In the genomic region with DNA sequence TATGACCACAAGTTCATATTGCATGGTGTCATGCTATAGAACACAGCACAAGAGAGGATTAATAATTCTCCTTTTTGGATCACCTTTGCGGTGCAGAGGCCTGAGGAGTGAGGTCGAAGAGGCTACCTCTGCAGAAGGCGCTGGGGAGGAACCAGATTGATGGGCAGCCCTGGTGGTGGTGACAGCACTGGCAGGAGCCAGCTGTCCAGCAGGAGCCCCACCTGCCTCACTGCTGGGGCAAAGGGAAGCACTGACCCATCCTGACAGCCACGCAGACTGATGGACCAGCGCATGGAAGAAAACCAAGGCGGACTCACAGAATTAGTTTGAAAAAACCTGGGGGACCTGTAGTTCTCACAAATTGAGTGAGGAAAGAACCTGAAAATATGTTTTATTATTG, we compare ENCODE assay signal across 21 cellular contexts. TPM values are rescaled to one million over a fixed set of nuclear protein-coding genes. Genes with fewer than 3 reads are reported as not detected.
DNase-seq lines count a peak whose midpoint lies in the region; ATAC-seq, FAIRE-seq and TF ChIP-seq lines count a peak whose summit lies in the region.
"Had no signal": no experiment of that assay in that cellular context is flagged by ENCODE, and none has a peak within 500 bp of the region (broad histone marks: within the 10 kb centered on the region; RNA-seq: fewer than 3 reads in every experiment).

No MANE protein-coding gene starts in this region.

- no peaks in the 10 kb centered on the region for H3K27me3 Mint-ChIP-seq in glutamatergic neuron (ENCODE audit: unreplicated experiment)
- H3K27me3 Mint-ChIP-seq in activated CD8-positive, alpha-beta T cell treated with anti-CD3 and anti-CD28 coated beads for 36 hours: peaks cover 4% of the 10 kb centered on the region
- H3K27me3 Mint-ChIP-seq in activated naive CD4-positive, alpha-beta T cell treated with anti-CD3 and anti-CD28 coated beads, Interleukin-2, amount 10 ng/mL, durations not matched to agents 7 days and 5 days: no peaks in the 10 kb centered on the region
- H3K27me3 Mint-ChIP-seq: CD4-positive, alpha-beta T cell had no signal

- TF ChIP-seq EP300 in HepG2 (IDR thresholded peaks at IDR 0.05; ENCODE audit: low read depth in 2 of 2, low read length in 2 of 2) (no peak), HepG2 (CRISPR knock-in tag; IDR thresholded peaks at IDR 0.05; ENCODE audit: borderline replicate concordance) (no peak)

- CTCF ChIA-PET in HepG2 (lab: Yijun Ruan, JAX; ENCODE audit: low intra/inter-chr PET ratio, low total read pairs): interaction anchor here (0.6 to 2.0 kb wide), 3 partner anchors 29 to 513 kb away, joined by 3 to 12 read pairs (median 8); no protein-coding TSS in a partner anchor
- CTCF ChIA-PET in activated CD8-positive, alpha-beta T cell treated with anti-CD3 and anti-CD28 coated beads for 36 hours (lab: Charles Lee): interaction anchor here (1.6 to 2.3 kb wide), 3 partner anchors 108 to 691 kb away, joined by 4 to 8 read pairs (median 5); no protein-coding TSS in a partner anchor
- CTCF ChIA-PET in activated naive CD4-positive, alpha-beta T cell treated with anti-CD3 and anti-CD28 coated beads, Interleukin-2, amount 10 ng/mL, durations not matched to agents 7 days and 5 days (lab: Charles Lee): no interaction called here

- H4K12ac ChIP-seq in trophoblast cell (ENCODE audit: low read depth, low read length): no peak overlapping the region

- H3K4me3 Mint-ChIP-seq in glutamatergic neuron (ENCODE audit: unreplicated experiment): no peak overlapping the region
- no peak overlapping the region for H3K4me3 Mint-ChIP-seq in activated CD8-positive, alpha-beta T cell treated with anti-CD3 and anti-CD28 coated beads for 36 hours
- no peak overlapping the region for H3K4me3 Mint-ChIP-seq in activated naive CD4-positive, alpha-beta T cell treated with anti-CD3 and anti-CD28 coated beads, Interleukin-2, amount 10 ng/mL, durations not matched to agents 7 days and 5 days
- H3K4me3 Mint-ChIP-seq: B cell; CD4-positive, alpha-beta T cell; HFFc6 had no signal

- peaks cover 2% of the 10 kb centered on the region for H3K79me1 ChIP-seq in trophoblast cell (ENCODE audit: low read length)

- no peak overlapping the region for H3K4ac ChIP-seq in trophoblast cell (ENCODE audit: low read depth, low read length)

- H4K20me1 ChIP-seq in HepG2 (ENCODE audit: insufficient read depth, low read length): no peaks in the 10 kb centered on the region

- TF ChIP-seq CTCF in HepG2 (CRISPR knock-in tag; IDR thresholded peaks at IDR 0.05) (no peak), right lobe of liver (IDR thresholded peaks at IDR 0.05) (no peak), WERI-Rb-1 (IDR thresholded peaks at IDR 0.05; ENCODE audit: low read depth, low read length) (no peak), glutamatergic neuron (IDR thresholded peaks at IDR 0.05; ENCODE audit: partially characterized antibody, unreplicated experiment) (no peak)
- no peak for TF ChIP-seq CTCF in activated CD8-positive, alpha-beta T cell treated with anti-CD3 and anti-CD28 coated beads for 36 hours (IDR thresholded peaks at IDR 0.05)

- no peaks in the 10 kb centered on the region for H3K9me3 ChIP-seq in HepG2 (ENCODE audit: low read length)
- H3K9me3 ChIP-seq in right lobe of liver: no peaks in the 10 kb centered on the region
- H3K9me3 ChIP-seq in WERI-Rb-1 (ENCODE audit: severe bottlenecking): no peaks in the 10 kb centered on the region
- peaks cover 1% of the 10 kb centered on the region for H3K9me3 ChIP-seq in trophoblast cell (ENCODE audit: insufficient read depth, low read depth, low read length)

- peak overlapping the region; percentile 3 for H2AK5ac ChIP-seq in trophoblast cell (ENCODE audit: low read length)

- H3K4me1 ChIP-seq in HepG2 (ENCODE audit: insufficient read depth, low read length) (no peaks in the 10 kb centered on the region), right lobe of liver (no peaks in the 10 kb centered on the region), trophoblast cell (ENCODE audit: control insufficient read depth in 1 of 2, insufficient read depth in 2 of 2, low read length in 2 of 2) (no peaks in the 10 kb centered on the region)

- no peak overlapping the region for H3K18ac ChIP-seq in trophoblast cell (ENCODE audit: low read length)

- peak; percentile 53; the same call in 2 of the 3 replicates for ATAC-seq in HepG2
- ATAC-seq in right lobe of liver: no peak
- no peak for ATAC-seq in GM21786 (IDR thresholded peaks at IDR 0.05; ENCODE audit: unreplicated experiment)
- no peak for ATAC-seq in activated CD8-positive, alpha-beta T cell treated with anti-CD3 and anti-CD28 coated beads for 36 hours

- WGBS in HepG2 (ENCODE audit: low lambda C conversion rate): 59% methylated on average over 6 of the region's 6 CpGs
- WGBS in right lobe of liver (ENCODE audit: insufficient coverage, low coverage, low lambda C conversion rate, missing lambda C conversion rate): 97% methylated on average over 4 of the region's 6 CpGs
- no CpG with 5 or more reads among the region's 6 CpGs for WGBS in trophoblast cell (ENCODE audit: extremely low coverage, insufficient coverage, insufficient read length)

- H3K27ac Mint-ChIP-seq in glutamatergic neuron (ENCODE audit: unreplicated experiment): no peak overlapping the region
- H3K27ac Mint-ChIP-seq in activated CD8-positive, alpha-beta T cell treated with anti-CD3 and anti-CD28 coated beads for 36 hours: no peak overlapping the region
- no peak overlapping the region for H3K27ac Mint-ChIP-seq in activated naive CD4-positive, alpha-beta T cell treated with anti-CD3 and anti-CD28 coated beads, Interleukin-2, amount 10 ng/mL, durations not matched to agents 7 days and 5 days
- H3K27ac Mint-ChIP-seq: B cell; CD4-positive, alpha-beta T cell; HFFc6 had no signal

- H2BK12ac ChIP-seq in trophoblast cell (ENCODE audit: low read length): peak overlapping the region; percentile 13

- TF ChIP-seq POLR2A in HepG2 (IDR thresholded peaks at IDR 0.05; ENCODE audit: insufficient read depth in 1 of 2, low read depth in 2 of 2, low read length in 2 of 2) (no peak), right lobe of liver (IDR thresholded peaks at IDR 0.05) (no peak)

- intact Hi-C loops in HepG2 (cut with micrococcal nuclease; ENCODE audit: unreplicated experiment) (loop anchor here (5.0 kb wide), 1 partner anchor 1286 kb away; no protein-coding TSS in a partner anchor), right lobe of liver (cut with DNase I) (loop anchor here in 1 of 2 donors (10.0 kb wide), 1 partner anchor 314 kb away; no protein-coding TSS in a partner anchor)
- intact Hi-C loops in activated CD8-positive, alpha-beta T cell treated with anti-CD3 and anti-CD28 coated beads for 36 hours (cut with micrococcal nuclease): loop anchor here (5.0 kb wide), 1 partner anchor 316 kb away; no protein-coding TSS in a partner anchor

- H3K9me3 Mint-ChIP-seq in glutamatergic neuron (ENCODE audit: unreplicated experiment): no peaks in the 10 kb centered on the region
- no peaks in the 10 kb centered on the region for H3K9me3 Mint-ChIP-seq in activated CD8-positive, alpha-beta T cell treated with anti-CD3 and anti-CD28 coated beads for 36 hours
- H3K9me3 Mint-ChIP-seq in activated naive CD4-positive, alpha-beta T cell treated with anti-CD3 and anti-CD28 coated beads, Interleukin-2, amount 10 ng/mL, durations not matched to agents 7 days and 5 days: no peaks in the 10 kb centered on the region
- H3K9me3 Mint-ChIP-seq: CD4-positive, alpha-beta T cell; HFFc6 had no signal

- H3K4me1 Mint-ChIP-seq in glutamatergic neuron (ENCODE audit: low read depth, unreplicated experiment): peaks cover 4% of the 10 kb centered on the region
- H3K4me1 Mint-ChIP-seq in activated CD8-positive, alpha-beta T cell treated with anti-CD3 and anti-CD28 coated beads for 36 hours (ENCODE audit: low read depth): no peaks in the 10 kb centered on the region
- H3K4me1 Mint-ChIP-seq in activated naive CD4-positive, alpha-beta T cell treated with anti-CD3 and anti-CD28 coated beads, Interleukin-2, amount 10 ng/mL, durations not matched to agents 7 days and 5 days: no peaks in the 10 kb centered on the region
- H3K4me1 Mint-ChIP-seq: B cell had no signal

- H2AFZ ChIP-seq in HepG2 (ENCODE audit: low read length): no peak overlapping the region
- H2AFZ ChIP-seq in trophoblast cell (ENCODE audit: insufficient read depth, low read length, poor library complexity): no peak overlapping the region

- POLR2A ChIA-PET in HepG2 (lab: Yijun Ruan, JAX): no interaction called here
- POLR2A ChIA-PET in activated CD8-positive, alpha-beta T cell treated with anti-CD3 and anti-CD28 coated beads for 36 hours (lab: Charles Lee): no interaction called here

- H3K23ac ChIP-seq in trophoblast cell (ENCODE audit: low read length): no peak overlapping the region

- no peaks in the 10 kb centered on the region for H3K27me3 ChIP-seq in HepG2 (ENCODE audit: control insufficient read depth in 1 of 2, insufficient read depth in 2 of 2, low read length in 2 of 2)
- no peaks in the 10 kb centered on the region for H3K27me3 ChIP-seq in right lobe of liver
- no peaks in the 10 kb centered on the region for H3K27me3 ChIP-seq in WERI-Rb-1 (ENCODE audit: insufficient read depth, low read depth, severe bottlenecking)
- H3K27me3 ChIP-seq in trophoblast cell (ENCODE audit: insufficient read depth, low read length): no peaks in the 10 kb centered on the region

- H2BK5ac ChIP-seq in trophoblast cell (ENCODE audit: low read depth, low read length, poor library complexity): no peak overlapping the region

- no peaks in the 10 kb centered on the region for H3K79me2 ChIP-seq in HepG2 (ENCODE audit: insufficient read depth, low read length)
- H3K79me2 ChIP-seq in trophoblast cell (ENCODE audit: control insufficient read depth, insufficient read depth, low read length, poor library complexity): no peaks in the 10 kb centered on the region

- H3K14ac ChIP-seq in trophoblast cell (ENCODE audit: low read length): no peak overlapping the region

- H3K36me3 Mint-ChIP-seq in glutamatergic neuron (ENCODE audit: unreplicated experiment): no peaks in the 10 kb centered on the region
- H3K36me3 Mint-ChIP-seq in activated CD8-positive, alpha-beta T cell treated with anti-CD3 and anti-CD28 coated beads for 36 hours (ENCODE audit: low read depth): no peaks in the 10 kb centered on the region
- no peaks in the 10 kb centered on the region for H3K36me3 Mint-ChIP-seq in activated naive CD4-positive, alpha-beta T cell treated with anti-CD3 and anti-CD28 coated beads, Interleukin-2, amount 10 ng/mL, durations not matched to agents 7 days and 5 days

- H3K9ac ChIP-seq in HepG2 (ENCODE audit: insufficient read depth, low read depth, low read length): no peak overlapping the region
- H3K9ac ChIP-seq in trophoblast cell (ENCODE audit: low read length): no peak overlapping the region

- FAIRE-seq in HepG2 (lab: Jason Lieb, UNC): no peak
- FAIRE-seq: D721Med, GM12892 had no signal

- H4K8ac ChIP-seq in trophoblast cell (ENCODE audit: low read depth, low read length): no peak overlapping the region

- no peak overlapping the region for H3K27ac ChIP-seq in HepG2 (ENCODE audit: extremely low read length, insufficient read depth, low read length)
- no peak overlapping the region for H3K27ac ChIP-seq in right lobe of liver
- no peak overlapping the region for H3K27ac ChIP-seq in WERI-Rb-1
- H3K27ac ChIP-seq in trophoblast cell (ENCODE audit: low read depth, low read length): no peak overlapping the region
- H3K27ac ChIP-seq: HL-60 had no signal

- H2BK120ac ChIP-seq in trophoblast cell (ENCODE audit: insufficient read depth, low read length, poor library complexity): no peak overlapping the region

- no peak for DNase-seq in HepG2 (ENCODE audit: low spot score)
- DNase-seq in right lobe of liver: no peak
- peak; percentile 15 for DNase-seq in WERI-Rb-1
- peak; percentile 29 for DNase-seq in glutamatergic neuron
- no peak for DNase-seq in trophoblast cell
- no peak for DNase-seq in activated CD8-positive, alpha-beta T cell treated with anti-CD3 and anti-CD28 coated beads for 36 hours
- no peak for DNase-seq in activated naive CD4-positive, alpha-beta T cell treated with anti-CD3 and anti-CD28 coated beads, Interleukin-2, amount 10 ng/mL, durations not matched to agents 7 days and 5 days
- DNase-seq: 8988T; C1 segment of cervical spinal cord; CD4-positive, alpha-beta T cell; DND-41; GDM1; GOT3; HCEC 1CT; HFFc6; KBM-7 had no signal

- no peak overlapping the region for H4K91ac ChIP-seq in trophoblast cell (ENCODE audit: low read depth, low read length)

- BruUV-seq in HepG2 (replicated peaks; lab: Mats Ljungman, UMichigan): no TSS peak

- H3K4me3 ChIP-seq in HepG2 (replicated peaks in 1 of 3; ENCODE audit: insufficient read depth in 1 of 3, low read depth in 2 of 3, low read length in 3 of 3) (no peak overlapping the region), right lobe of liver (no peak overlapping the region), WERI-Rb-1 (ENCODE audit: low read depth, low read length) (no peak overlapping the region), trophoblast cell (ENCODE audit: low read depth, low read length) (no peak overlapping the region)

- no peak overlapping the region for H3K4me2 ChIP-seq in HepG2 (ENCODE audit: low read depth, low read length)
- H3K4me2 ChIP-seq in trophoblast cell (ENCODE audit: low read length): no peak overlapping the region

- in situ Hi-C loops in HepG2 (cut with HindIII; ENCODE audit: extremely low pct_ligation_motif_present, low pct_unique_long_range_greater_than_20kb): loop anchor here (5.0 to 25.0 kb wide), 3 partner anchors 314 to 706 kb away; no protein-coding TSS in a partner anchor

- no peak for TF ChIP-seq RAD21 in HepG2 (CRISPR knock-in tag; IDR thresholded peaks at IDR 0.05)

- H3K36me3 ChIP-seq in HepG2 (replicated peaks in 1 of 2; ENCODE audit: control insufficient read depth in 1 of 2, insufficient read depth in 2 of 2, low read length in 2 of 2) (no peaks in the 10 kb centered on the region), right lobe of liver (no peaks in the 10 kb centered on the region), WERI-Rb-1 (no peaks in the 10 kb centered on the region), trophoblast cell (ENCODE audit: control insufficient read depth in 1 of 2, insufficient read depth in 2 of 2, low read length in 2 of 2) (no peaks in the 10 kb centered on the region)

RNA-seq across cellular contexts. Expression of a gene that starts 50.9 kb away (rescaled TPM):
- total RNA-seq in HepG2 (2016; rRNA removed; fragmentation: Illumina TruSeq; extraction: Trizol): 21.3 and 25.3 TPM in 2 replicates
- 2.5 and 3.1 TPM in 2 replicates for total RNA-seq in HepG2 (2016; cell fraction: cytosol; rRNA removed; fragmentation: Illumina TruSeq; extraction: Trizol; ENCODE audit: low read depth)
- 20.2 and 26.8 TPM in 2 replicates for total RNA-seq in HepG2 (2016; cell fraction: insoluble cytoplasmic fraction; rRNA removed; fragmentation: Illumina TruSeq; extraction: Trizol)
- 12.7 and 12.9 TPM in 2 replicates for total RNA-seq in HepG2 (2016; cell fraction: membrane; rRNA removed; fragmentation: Illumina TruSeq; extraction: Trizol)
- total RNA-seq in HepG2 (2016; cell fraction: nucleus; rRNA removed; fragmentation: Illumina TruSeq; extraction: Trizol): 12.2 and 16.7 TPM in 2 replicates
- polyA plus RNA-seq in HepG2 (2011; rRNA removed): 8.7 and 9.5 TPM in 2 replicates
- 8.8 and 11.9 TPM in 2 replicates for polyA plus RNA-seq in HepG2 (2011; cell fraction: cytosol; rRNA removed)
- 5.7 and 8.2 TPM in 2 replicates for polyA plus RNA-seq in HepG2 (2011; cell fraction: nucleus; rRNA removed)
- polyA plus RNA-seq in HepG2 (2012): 7.1 and 8.2 TPM in 2 replicates
- 2.7 TPM in 2 replicates for polyA plus RNA-seq in HepG2 (2016; cell fraction: cytosol; fragmentation: Illumina TruSeq; extraction: Trizol; ENCODE audit: low read depth)
- 17.2 and 20.1 TPM in 2 replicates for polyA plus RNA-seq in HepG2 (2016; cell fraction: insoluble cytoplasmic fraction; fragmentation: Illumina TruSeq; extraction: Trizol; ENCODE audit: low read depth)
- polyA plus RNA-seq in HepG2 (2016; cell fraction: membrane; fragmentation: Illumina TruSeq; extraction: Trizol; ENCODE audit: low read depth): 6.7 and 7.6 TPM in 2 replicates
- 18.8 and 21.2 TPM in 2 replicates for polyA plus RNA-seq in HepG2 (2016; cell fraction: nucleus; fragmentation: Illumina TruSeq; extraction: Trizol; ENCODE audit: insufficient read depth, low read depth)
- polyA minus RNA-seq in HepG2 (2011; rRNA and poly(A)+ RNA removed; ENCODE audit: low replicate concordance): 16.2 and 35.9 TPM in 2 replicates
- 13.8 and 16.8 TPM in 2 replicates for polyA minus RNA-seq in HepG2 (2011; cell fraction: cytosol; rRNA and poly(A)+ RNA removed)
- 5.5 and 7.3 TPM in 2 replicates for polyA minus RNA-seq in HepG2 (2011; cell fraction: nucleus; rRNA and poly(A)+ RNA removed)
- total RNA-seq in right lobe of liver: 10 to 100 TPM; 12.4 to 28.9 (median 17.0) TPM
- 20.2 TPM for total RNA-seq in glutamatergic neuron (ENCODE audit: unreplicated experiment)
- 9.3 and 9.8 TPM in 2 replicates for polyA plus RNA-seq in trophoblast cell (2013)
- total RNA-seq in activated CD8-positive, alpha-beta T cell treated with anti-CD3 and anti-CD28 coated beads for 36 hours: 10 to 100 TPM; 25.7 to 26.8 TPM

Comparison
In these comparisons a context has a peak if more than half of its experiments do, and no peak if none do; other contexts are left out.
1. DNase-seq: peak in WERI-Rb-1 (single experiment) and glutamatergic neuron (single experiment); none in HepG2 (single experiment), right lobe of liver (0 of 3), trophoblast cell (0 of 2), activated CD8-positive, alpha-beta T cell treated with anti-CD3 and anti-CD28 coated beads for 36 hours (single experiment) and activated naive CD4-positive, alpha-beta T cell treated with anti-CD3 and anti-CD28 coated beads, Interleukin-2, amount 10 ng/mL, durations not matched to agents 7 days and 5 days (single experiment).